In the genomic region with DNA sequence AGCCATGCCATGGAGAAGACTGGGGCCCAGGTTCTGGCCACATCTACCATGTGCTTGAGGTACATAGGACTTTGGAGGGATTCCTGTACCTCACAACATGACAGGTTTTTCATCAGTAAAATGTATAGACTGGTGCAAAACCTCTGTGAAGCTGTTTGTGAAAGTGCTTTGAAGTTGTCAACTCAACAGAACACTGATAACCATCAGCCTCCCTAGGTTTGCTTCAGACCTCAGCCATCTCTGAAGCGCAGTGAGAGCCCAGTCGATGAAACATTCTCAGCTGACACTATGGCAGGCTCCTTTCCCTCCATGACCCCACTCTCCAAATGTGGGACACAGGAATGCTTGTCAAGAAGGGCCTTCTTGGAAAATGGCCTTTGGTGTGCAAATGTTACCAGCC, we compare ENCODE assay signal across 17 cellular contexts. TPM values are rescaled to one million over a fixed set of nuclear protein-coding genes. Genes with fewer than 3 reads are reported as not detected.
DNase-seq lines count a peak whose midpoint lies in the region; ATAC-seq and TF ChIP-seq lines count a peak whose summit lies in the region.
"Had no signal": no experiment of that assay in that cellular context is flagged by ENCODE, and none has a peak within 500 bp of the region (broad histone marks: within the 10 kb centered on the region; RNA-seq: fewer than 3 reads in every experiment).

No MANE protein-coding gene starts in this region.

- POLR2A ChIA-PET in activated naive CD8-positive, alpha-beta T cell treated with anti-CD3 and anti-CD28 coated beads, Interleukin-2, amount 10 ng/mL, durations not matched to agents 7 days and 5 days (lab: Charles Lee), result no interaction called here

- H3K36me3 Mint-ChIP-seq in activated CD4-positive, alpha-beta T cell treated with anti-CD3 and anti-CD28 coated beads, Interleukin-2, amount 10 ng/mL, durations not matched to agents 24 days and 14 days (ENCODE audit: low read depth), result no peaks in the 10 kb centered on the region
- H3K36me3 Mint-ChIP-seq in activated naive CD8-positive, alpha-beta T cell treated with anti-CD3 and anti-CD28 coated beads, Interleukin-2, amount 10 ng/mL, durations not matched to agents 7 days and 5 days, result no peaks in the 10 kb centered on the region
- H3K36me3 Mint-ChIP-seq in activated naive CD8-positive, alpha-beta T cell treated with anti-CD3 and anti-CD28 coated beads, Interleukin-2, amount 50 U/mL, for 24 hours (ENCODE audit: low read depth), result no peaks in the 10 kb centered on the region
- H3K36me3 Mint-ChIP-seq in activated T-helper 2 cell treated with anti-CD3 and anti-CD28 coated beads, Interferon-gamma antibody, Interleukin-2, Interleukin-4, amounts not matched to agents 10 μg/mL and 5 μg/mL and 100 μg/mL, durations not matched to agents 14 hours and 24 hours and 36 hours (ENCODE audit: low read depth), result no peaks in the 10 kb centered on the region

- intact Hi-C loops in activated CD4-positive, alpha-beta T cell treated with anti-CD3 and anti-CD28 coated beads, Interleukin-2, amount 10 ng/mL, durations not matched to agents 24 days and 14 days (cut with micrococcal nuclease), result no loop called here
- intact Hi-C loops in activated T-helper 2 cell treated with anti-CD3 and anti-CD28 coated beads, Interferon-gamma antibody, Interleukin-2, Interleukin-4, amounts not matched to agents 10 μg/mL and 5 μg/mL and 100 μg/mL, durations not matched to agents 14 hours and 24 hours and 36 hours (cut with micrococcal nuclease), result no loop called here

- peak; percentile 67 for DNase-seq in activated CD4-positive, alpha-beta T cell treated with anti-CD3 and anti-CD28 coated beads, Interleukin-2, amount 10 ng/mL, durations not matched to agents 24 days and 14 days
- no peak for DNase-seq in activated CD4-positive, alpha-beta T cell treated with anti-CD3 and anti-CD28 coated beads for 1 hour
- no peak for DNase-seq in activated naive CD8-positive, alpha-beta T cell treated with anti-CD3 and anti-CD28 coated beads, Interleukin-2, amount 10 ng/mL, durations not matched to agents 7 days and 5 days
- DNase-seq in activated naive CD8-positive, alpha-beta T cell treated with anti-CD3 and anti-CD28 coated beads, Interleukin-2, amount 50 U/mL, for 24 hours, result no peak
- peak; percentile 14 for DNase-seq in activated T-helper 2 cell treated with anti-CD3 and anti-CD28 coated beads, Interferon-gamma antibody, Interleukin-2, Interleukin-4, amounts not matched to agents 10 μg/mL and 5 μg/mL and 100 μg/mL, durations not matched to agents 14 hours and 24 hours and 36 hours (ENCODE audit: low spot score)
- no peak for DNase-seq in DMS53 (lab: John Stamatoyannopoulos, UW)
- no peak for DNase-seq in foreskin fibroblast
- DNase-seq: CD4-positive, alpha-beta T cell; CD8-positive, alpha-beta memory T cell; DMS 273 treated with DMSO at 0.1 percent for 48 hours; DMS79 treated with DMSO at 0.1 percent for 48 hours; GOT3; HFFc6 had no signal

- H3K4me3 Mint-ChIP-seq in activated CD4-positive, alpha-beta T cell treated with anti-CD3 and anti-CD28 coated beads, Interleukin-2, amount 10 ng/mL, durations not matched to agents 24 days and 14 days, result no peak overlapping the region
- no peak overlapping the region for H3K4me3 Mint-ChIP-seq in activated naive CD8-positive, alpha-beta T cell treated with anti-CD3 and anti-CD28 coated beads, Interleukin-2, amount 10 ng/mL, durations not matched to agents 7 days and 5 days
- no peak overlapping the region for H3K4me3 Mint-ChIP-seq in activated naive CD8-positive, alpha-beta T cell treated with anti-CD3 and anti-CD28 coated beads, Interleukin-2, amount 50 U/mL, for 24 hours
- no peak overlapping the region for H3K4me3 Mint-ChIP-seq in activated T-helper 2 cell treated with anti-CD3 and anti-CD28 coated beads, Interferon-gamma antibody, Interleukin-2, Interleukin-4, amounts not matched to agents 10 μg/mL and 5 μg/mL and 100 μg/mL, durations not matched to agents 14 hours and 24 hours and 36 hours (ENCODE audit: low read depth)
- H3K4me3 Mint-ChIP-seq: B cell; CD4-positive, alpha-beta T cell; CD8-positive, alpha-beta memory T cell; HFFc6 had no signal

- ATAC-seq in activated naive CD8-positive, alpha-beta T cell treated with anti-CD3 and anti-CD28 coated beads, Interleukin-2, amount 10 ng/mL, durations not matched to agents 7 days and 5 days (ENCODE audit: low read depth), result peak; percentile 37
- ATAC-seq in activated naive CD8-positive, alpha-beta T cell treated with anti-CD3 and anti-CD28 coated beads, Interleukin-2, amount 50 U/mL, for 24 hours, result no peak
- no peak for ATAC-seq in GM21515 (IDR thresholded peaks at IDR 0.05; ENCODE audit: unreplicated experiment)

- no peaks in the 10 kb centered on the region for H3K9me3 Mint-ChIP-seq in activated CD4-positive, alpha-beta T cell treated with anti-CD3 and anti-CD28 coated beads, Interleukin-2, amount 10 ng/mL, durations not matched to agents 24 days and 14 days
- H3K9me3 Mint-ChIP-seq in activated naive CD8-positive, alpha-beta T cell treated with anti-CD3 and anti-CD28 coated beads, Interleukin-2, amount 10 ng/mL, durations not matched to agents 7 days and 5 days, result no peaks in the 10 kb centered on the region
- no peaks in the 10 kb centered on the region for H3K9me3 Mint-ChIP-seq in activated naive CD8-positive, alpha-beta T cell treated with anti-CD3 and anti-CD28 coated beads, Interleukin-2, amount 50 U/mL, for 24 hours
- H3K9me3 Mint-ChIP-seq in activated T-helper 2 cell treated with anti-CD3 and anti-CD28 coated beads, Interferon-gamma antibody, Interleukin-2, Interleukin-4, amounts not matched to agents 10 μg/mL and 5 μg/mL and 100 μg/mL, durations not matched to agents 14 hours and 24 hours and 36 hours, result no peaks in the 10 kb centered on the region
- H3K9me3 Mint-ChIP-seq: CD4-positive, alpha-beta T cell; CD8-positive, alpha-beta memory T cell; HFFc6 had no signal

- no peak overlapping the region for H3K27ac Mint-ChIP-seq in activated CD4-positive, alpha-beta T cell treated with anti-CD3 and anti-CD28 coated beads, Interleukin-2, amount 10 ng/mL, durations not matched to agents 24 days and 14 days
- no peak overlapping the region for H3K27ac Mint-ChIP-seq in activated naive CD8-positive, alpha-beta T cell treated with anti-CD3 and anti-CD28 coated beads, Interleukin-2, amount 10 ng/mL, durations not matched to agents 7 days and 5 days
- H3K27ac Mint-ChIP-seq in activated naive CD8-positive, alpha-beta T cell treated with anti-CD3 and anti-CD28 coated beads, Interleukin-2, amount 50 U/mL, for 24 hours, result no peak overlapping the region
- H3K27ac Mint-ChIP-seq in activated T-helper 2 cell treated with anti-CD3 and anti-CD28 coated beads, Interferon-gamma antibody, Interleukin-2, Interleukin-4, amounts not matched to agents 10 μg/mL and 5 μg/mL and 100 μg/mL, durations not matched to agents 14 hours and 24 hours and 36 hours, result no peak overlapping the region
- H3K27ac Mint-ChIP-seq: B cell; CD4-positive, alpha-beta T cell; HFFc6 had no signal

- H3K4me1 Mint-ChIP-seq in activated CD4-positive, alpha-beta T cell treated with anti-CD3 and anti-CD28 coated beads, Interleukin-2, amount 10 ng/mL, durations not matched to agents 24 days and 14 days, result peaks cover 1% of the 10 kb centered on the region
- peaks cover 2% of the 10 kb centered on the region for H3K4me1 Mint-ChIP-seq in activated naive CD8-positive, alpha-beta T cell treated with anti-CD3 and anti-CD28 coated beads, Interleukin-2, amount 10 ng/mL, durations not matched to agents 7 days and 5 days
- no peaks in the 10 kb centered on the region for H3K4me1 Mint-ChIP-seq in activated naive CD8-positive, alpha-beta T cell treated with anti-CD3 and anti-CD28 coated beads, Interleukin-2, amount 50 U/mL, for 24 hours
- peaks cover 8% of the 10 kb centered on the region for H3K4me1 Mint-ChIP-seq in activated T-helper 2 cell treated with anti-CD3 and anti-CD28 coated beads, Interferon-gamma antibody, Interleukin-2, Interleukin-4, amounts not matched to agents 10 μg/mL and 5 μg/mL and 100 μg/mL, durations not matched to agents 14 hours and 24 hours and 36 hours (ENCODE audit: low read depth)
- H3K4me1 Mint-ChIP-seq: B cell had no signal

- no peak for TF ChIP-seq CTCF in foreskin fibroblast (IDR thresholded peaks at IDR 0.05; ENCODE audit: low read depth, low read length)

- no peak overlapping the region for H3K4me3 ChIP-seq in foreskin fibroblast (ENCODE audit: low read depth in 1 of 2, low read length in 2 of 2)
- H3K4me3 ChIP-seq: BLaER1, HAP-1 had no signal

- peaks cover 15% of the 10 kb centered on the region for H3K27me3 Mint-ChIP-seq in activated CD4-positive, alpha-beta T cell treated with anti-CD3 and anti-CD28 coated beads, Interleukin-2, amount 10 ng/mL, durations not matched to agents 24 days and 14 days
- peaks cover 18% of the 10 kb centered on the region for H3K27me3 Mint-ChIP-seq in activated naive CD8-positive, alpha-beta T cell treated with anti-CD3 and anti-CD28 coated beads, Interleukin-2, amount 10 ng/mL, durations not matched to agents 7 days and 5 days
- H3K27me3 Mint-ChIP-seq in activated naive CD8-positive, alpha-beta T cell treated with anti-CD3 and anti-CD28 coated beads, Interleukin-2, amount 50 U/mL, for 24 hours, result peaks cover 9% of the 10 kb centered on the region
- peaks cover 23% of the 10 kb centered on the region for H3K27me3 Mint-ChIP-seq in activated T-helper 2 cell treated with anti-CD3 and anti-CD28 coated beads, Interferon-gamma antibody, Interleukin-2, Interleukin-4, amounts not matched to agents 10 μg/mL and 5 μg/mL and 100 μg/mL, durations not matched to agents 14 hours and 24 hours and 36 hours (ENCODE audit: low read depth)
- H3K27me3 Mint-ChIP-seq: B cell had no signal

RNA-seq across cellular contexts. Expression of a gene that starts 38.6 kb away (rescaled TPM):
- total RNA-seq in activated CD4-positive, alpha-beta T cell treated with anti-CD3 and anti-CD28 coated beads, Interleukin-2, amount 10 ng/mL, durations not matched to agents 24 days and 14 days, result 121 and 145 TPM in 2 replicates
- total RNA-seq in activated naive CD8-positive, alpha-beta T cell treated with anti-CD3 and anti-CD28 coated beads, Interleukin-2, amount 10 ng/mL, durations not matched to agents 7 days and 5 days, result 100 to 1,000 TPM; 156 to 162 TPM
- total RNA-seq in activated T-helper 2 cell treated with anti-CD3 and anti-CD28 coated beads, Interferon-gamma antibody, Interleukin-2, Interleukin-4, amounts not matched to agents 10 μg/mL and 5 μg/mL and 100 μg/mL, durations not matched to agents 14 hours and 24 hours and 36 hours, result 116 and 122 TPM in 2 replicates

Comparison
In these comparisons a context has a peak if more than half of its experiments do, and no peak if none do; other contexts are left out.
1. DNase-seq: peak in activated CD4-positive, alpha-beta T cell treated with anti-CD3 and anti-CD28 coated beads, Interleukin-2, amount 10 ng/mL, durations not matched to agents 24 days and 14 days (single experiment) and activated T-helper 2 cell treated with anti-CD3 and anti-CD28 coated beads, Interferon-gamma antibody, Interleukin-2, Interleukin-4, amounts not matched to agents 10 μg/mL and 5 μg/mL and 100 μg/mL, durations not matched to agents 14 hours and 24 hours and 36 hours (single experiment); none in activated CD4-positive, alpha-beta T cell treated with anti-CD3 and anti-CD28 coated beads for 1 hour (single experiment), activated naive CD8-positive, alpha-beta T cell treated with anti-CD3 and anti-CD28 coated beads, Interleukin-2, amount 10 ng/mL, durations not matched to agents 7 days and 5 days (single experiment), activated naive CD8-positive, alpha-beta T cell treated with anti-CD3 and anti-CD28 coated beads, Interleukin-2, amount 50 U/mL, for 24 hours (single experiment), DMS53 (single experiment) and foreskin fibroblast (0 of 2).